1 cellular context compared by ENCODE assay signal in the genomic region with DNA sequence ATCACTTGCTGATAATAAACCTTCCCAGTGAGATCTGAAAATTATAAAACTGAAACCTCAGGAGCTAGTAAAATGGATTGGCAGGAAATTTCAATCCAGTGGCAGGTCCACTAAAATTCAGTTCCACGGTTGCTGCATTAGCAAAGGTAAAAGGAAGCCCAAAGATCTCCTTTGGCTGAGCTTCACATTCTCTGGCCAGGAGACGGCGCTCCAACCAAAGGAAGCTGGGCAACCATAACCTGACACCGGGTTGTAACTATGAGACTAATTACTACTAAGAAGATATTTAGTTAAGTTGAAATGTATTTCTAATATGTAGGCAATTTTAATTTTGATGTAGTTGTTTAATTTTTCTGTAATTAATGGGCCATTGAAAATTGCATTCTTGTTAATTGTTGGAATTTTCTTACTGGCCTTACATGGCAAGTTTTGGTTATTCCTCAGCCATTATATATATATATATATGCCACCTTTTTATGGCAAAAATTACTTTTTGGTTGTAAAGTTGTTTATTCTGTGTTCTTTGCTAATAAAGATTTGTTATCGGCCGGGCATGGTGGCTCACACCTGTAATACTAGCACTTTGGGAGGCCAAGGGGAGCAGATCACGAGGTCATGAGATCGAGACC.
TF ChIP-seq lines count a peak whose summit lies in the region.

No MANE protein-coding gene starts in this region.

TF ChIP-seq in GM12878, 131 proteins besides CTCF, POLR2A, EP300 and RAD21:
- 0 out of 2 replicates have a peak, but pooled peaks have one; percentile 31 for TF ChIP-seq FOXM1 (IDR thresholded peaks at IDR 0.05; ENCODE audit: low read depth, low read length)
- peak; percentile 87 for TF ChIP-seq SMC3 (IDR thresholded peaks at IDR 0.05; ENCODE audit: borderline replicate concordance, low read length)
- peak; percentile 84 for TF ChIP-seq YY1 (IDR thresholded peaks at IDR 0.05; ENCODE audit: low read depth, low read length)
- TF ChIP-seq KLF5 (IDR thresholded peaks at IDR 0.05; ENCODE audit: partially characterized antibody): no peak
